Comparison of ENCODE assay signal across 8 cellular contexts in genomic region chr14:64971890-64972785, GRCh38. TPM values are rescaled to one million over a fixed set of nuclear protein-coding genes. Genes with fewer than 3 reads are reported as not detected.
DNase-seq lines count a peak whose midpoint lies in the region; ATAC-seq and TF ChIP-seq lines count a peak whose summit lies in the region.

Gene RAB15 (minus strand): TSS chr14:64972336. CDS start chr14:64972076, 260 bp downstream.

- ATAC-seq in GM19328 (IDR thresholded peaks at IDR 0.05; ENCODE audit: unreplicated experiment) (peak; percentile 58), foreskin keratinocyte (peak; percentile 74), HG03139 (IDR thresholded peaks at IDR 0.05; ENCODE audit: unreplicated experiment) (no peak)

- DNase-seq in AG04450 (ENCODE audit: low read depth, low spot score) (no peak), NCI-H69 (lab: John Stamatoyannopoulos, UW) (peak; percentile 80), foreskin keratinocyte (no peak), uterus (peak in 1 of 2 donors; percentile 34)
- DNase-seq in activated effector memory CD4-positive, alpha-beta T cell treated with anti-CD3 and anti-CD28 coated beads, Interleukin-2, amount 50 U/mL, for 16 hours, result peak; percentile 77

- CTCF ChIA-PET in AG04450 (lab: Charles Lee), result interaction anchor here (0.6 to 0.7 kb wide), 4 partner anchors 8 to 1500 kb away, joined by 3 to 4 read pairs (median 4); no protein-coding TSS in a partner anchor

- POLR2A ChIA-PET in AG04450 (lab: Yijun Ruan, JAX), result interaction anchor here (0.7 kb wide), 1 partner anchor 26 kb away, joined by 3 read pairs; no protein-coding TSS in a partner anchor

- H3K36me3 ChIP-seq in neuron (ENCODE audit: insufficient read depth, low read length), result no peaks in the 10 kb centered on the region
- H3K36me3 ChIP-seq in uterus, result no peaks in the 10 kb centered on the region

- TF ChIP-seq CTCF in AG04450 (IDR thresholded peaks at IDR 0.05; ENCODE audit: low read depth, low read length) (no peak), foreskin keratinocyte (conservative IDR thresholded peaks at IDR 0.05) (no peak), uterus (IDR thresholded peaks at IDR 0.05) (no peak)

- H3K27ac ChIP-seq in AG04450 (ENCODE audit: low read depth, low read length), result no peak within 1 kb of the TSS
- H3K27ac ChIP-seq in foreskin keratinocyte, result no peak within 1 kb of the TSS
- H3K27ac ChIP-seq in uterus, result peak within 1 kb of the TSS in 1 of 2 donors; percentile 36

- H3K4me3 ChIP-seq in AG04450 (ENCODE audit: low read depth, low read length) (peak within 1 kb of the TSS; percentile 74), neuron (ENCODE audit: low read length) (peak within 1 kb of the TSS; percentile 69), uterus (peak within 1 kb of the TSS; percentile 51 to 66)

- intact Hi-C loops in uterus (cut with DNase I; ENCODE audit: low total_unique reads), result no loop called here

- no peaks in the 10 kb centered on the region for H3K4me1 ChIP-seq in foreskin keratinocyte
- peaks cover 6% of the 10 kb centered on the region for H3K4me1 ChIP-seq in neuron (ENCODE audit: insufficient read depth, low read length)
- peaks cover 0 to 5% of the 10 kb centered on the region in 2 donors for H3K4me1 ChIP-seq in uterus

- H2AFZ ChIP-seq in neuron (ENCODE audit: low read depth, low read length), result peak within 1 kb of the TSS; percentile 82

- no peaks in the 10 kb centered on the region; the same call in 1 of the 2 replicates for H3K9me3 ChIP-seq in AG04450 (ENCODE audit: control insufficient read depth, insufficient read depth, low read length)
- no peaks in the 10 kb centered on the region for H3K9me3 ChIP-seq in neuron (ENCODE audit: low read length)
- H3K9me3 ChIP-seq in uterus, result no peaks in the 10 kb centered on the region

- H3K27me3 ChIP-seq in AG04450 (ENCODE audit: control insufficient read depth, insufficient read depth, low read length) (peaks cover 10% of the 10 kb centered on the region), foreskin keratinocyte (peaks cover 10% of the 10 kb centered on the region), neuron (ENCODE audit: insufficient read depth, low read length) (no peaks in the 10 kb centered on the region), uterus (no peaks in the 10 kb centered on the region)

- peak in 1 of 2 donors; percentile 10 for TF ChIP-seq POLR2A in uterus (IDR thresholded peaks at IDR 0.05)

RNA-seq across cellular contexts. Expression of gene RAB15, which starts in this region (rescaled TPM):
- polyA plus RNA-seq in AG04450 (2011; rRNA removed), result 11.0 and 11.1 TPM in 2 replicates
- 7.5 and 8.2 TPM in 2 replicates for polyA minus RNA-seq in AG04450 (2011; rRNA and poly(A)+ RNA removed)
- 4.3 and 6.4 TPM in 2 replicates for total RNA-seq in foreskin keratinocyte
- polyA plus RNA-seq in foreskin keratinocyte, result 3.9 and 5.0 TPM in 2 replicates
- total RNA-seq in uterus, result 1 to 10 TPM in 3 of 4 donors, not detected in 1; 1.0 to 3.8 (median 3.4) TPM

Comparison
In these comparisons a context has a peak if more than half of its experiments do, and no peak if none do; other contexts are left out.
1. DNase-seq: peak in NCI-H69 (single experiment) and activated effector memory CD4-positive, alpha-beta T cell treated with anti-CD3 and anti-CD28 coated beads, Interleukin-2, amount 50 U/mL, for 16 hours (single experiment); none in AG04450 (single experiment) and foreskin keratinocyte (0 of 2).
2. Peak in every context shown above with its lines, with median percentiles within 50 percentile points of each other: H3K4me3 ChIP-seq.